Comparison of ENCODE assay signal across 1 cellular context in the genomic region with DNA sequence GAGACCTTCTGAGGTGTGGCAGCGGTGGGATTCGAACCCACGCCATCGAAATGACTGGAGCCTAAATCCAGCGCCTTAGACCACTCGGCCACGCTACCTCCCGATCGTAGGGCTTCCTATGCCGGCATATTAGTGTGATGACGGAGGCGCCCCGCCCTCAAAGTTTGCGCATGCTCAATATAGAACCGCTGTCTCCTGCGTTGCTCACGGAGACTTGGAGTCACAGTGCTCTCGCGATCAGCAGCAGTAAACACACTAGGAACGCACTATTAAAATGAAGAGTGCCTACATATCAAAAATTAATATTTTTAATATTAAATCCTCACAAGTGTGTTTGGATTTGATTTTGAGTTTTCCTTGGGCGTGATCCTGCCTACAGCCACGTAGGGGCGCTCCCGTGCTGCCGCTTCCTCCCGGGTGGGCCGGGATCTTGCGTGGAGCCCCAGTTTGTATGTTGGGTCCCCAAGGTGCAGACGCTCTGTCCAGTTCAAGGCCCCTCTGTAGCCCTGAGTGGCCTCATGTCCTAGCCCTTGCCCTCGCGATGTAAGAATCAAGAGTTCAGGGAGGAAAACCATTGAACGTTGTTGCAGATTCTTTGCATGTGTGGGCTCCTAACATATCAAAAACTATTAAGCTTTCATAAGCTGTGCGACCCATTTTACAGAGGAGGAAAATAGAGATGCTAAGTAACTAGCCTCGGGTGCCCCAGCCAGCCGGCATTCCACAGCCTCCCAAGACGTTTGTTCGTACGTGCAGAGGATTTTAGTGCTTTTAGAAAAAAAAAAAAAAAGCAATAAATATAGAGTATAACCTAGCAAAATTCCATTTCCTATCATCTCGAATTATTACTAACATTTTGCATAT.
TF ChIP-seq lines count a peak whose summit lies in the region.

No MANE protein-coding gene starts in this region.

TF ChIP-seq in HEK293, 187 proteins besides CTCF, POLR2A, EP300 and RAD21 (continued from another document and continues in another):
- TF ChIP-seq ZNF664 (tag by site-specific recombination; IDR thresholded peaks at IDR 0.05) (0 out of 2 replicates have a peak, but pooled peaks have one; percentile 44), ZNF521 (tag by site-specific recombination; IDR thresholded peaks at IDR 0.05) (no peak), ZNF548 (tag by site-specific recombination; IDR thresholded peaks at IDR 0.05) (no peak), ZNF776 (tag by site-specific recombination; IDR thresholded peaks at IDR 0.05; ENCODE audit: borderline replicate concordance) (no peak), KLF16 (tag by site-specific recombination; IDR thresholded peaks at IDR 0.05) (peak; percentile 98), SP2 (tag by site-specific recombination; IDR thresholded peaks at IDR 0.05) (peak; percentile 27), ZSCAN30 (tag by site-specific recombination; IDR thresholded peaks at IDR 0.05) (peak; percentile 81), KLF10 (tag by site-specific recombination; IDR thresholded peaks at IDR 0.05) (peak; percentile 80), ZNF19 (tag by site-specific recombination; IDR thresholded peaks at IDR 0.05; ENCODE audit: low read depth) (no peak), ZNF335 (tag by site-specific recombination; conservative IDR thresholded peaks at IDR 0.05) (peak; percentile 87), KLF1 (tag by site-specific recombination; IDR thresholded peaks at IDR 0.05) (peak; percentile 92), ZNF433 (tag by site-specific recombination; IDR thresholded peaks at IDR 0.05; ENCODE audit: low read depth) (0 out of 2 replicates have a peak, but pooled peaks have one; percentile 3), ZNF214 (tag by site-specific recombination; IDR thresholded peaks at IDR 0.05; ENCODE audit: borderline replicate concordance) (no peak), ZSCAN16 (tag by site-specific recombination; IDR thresholded peaks at IDR 0.05) (no peak), ZNF610 (tag by site-specific recombination; IDR thresholded peaks at IDR 0.05; ENCODE audit: borderline replicate concordance) (0 out of 2 replicates have a peak, but pooled peaks have one; percentile 39), ZXDB (tag by site-specific recombination; IDR thresholded peaks at IDR 0.05) (peak; percentile 45; the same call in 1 of the 2 replicates), YY2 (tag by site-specific recombination; IDR thresholded peaks at IDR 0.05) (0 out of 2 replicates have a peak, but pooled peaks have one; percentile 29), ZNF248 (tag by site-specific recombination; IDR thresholded peaks at IDR 0.05) (no peak), KLF7 (tag by site-specific recombination; IDR thresholded peaks at IDR 0.05; ENCODE audit: borderline replicate concordance) (peak; percentile 97)
- TF ChIP-seq, protein P1, sequence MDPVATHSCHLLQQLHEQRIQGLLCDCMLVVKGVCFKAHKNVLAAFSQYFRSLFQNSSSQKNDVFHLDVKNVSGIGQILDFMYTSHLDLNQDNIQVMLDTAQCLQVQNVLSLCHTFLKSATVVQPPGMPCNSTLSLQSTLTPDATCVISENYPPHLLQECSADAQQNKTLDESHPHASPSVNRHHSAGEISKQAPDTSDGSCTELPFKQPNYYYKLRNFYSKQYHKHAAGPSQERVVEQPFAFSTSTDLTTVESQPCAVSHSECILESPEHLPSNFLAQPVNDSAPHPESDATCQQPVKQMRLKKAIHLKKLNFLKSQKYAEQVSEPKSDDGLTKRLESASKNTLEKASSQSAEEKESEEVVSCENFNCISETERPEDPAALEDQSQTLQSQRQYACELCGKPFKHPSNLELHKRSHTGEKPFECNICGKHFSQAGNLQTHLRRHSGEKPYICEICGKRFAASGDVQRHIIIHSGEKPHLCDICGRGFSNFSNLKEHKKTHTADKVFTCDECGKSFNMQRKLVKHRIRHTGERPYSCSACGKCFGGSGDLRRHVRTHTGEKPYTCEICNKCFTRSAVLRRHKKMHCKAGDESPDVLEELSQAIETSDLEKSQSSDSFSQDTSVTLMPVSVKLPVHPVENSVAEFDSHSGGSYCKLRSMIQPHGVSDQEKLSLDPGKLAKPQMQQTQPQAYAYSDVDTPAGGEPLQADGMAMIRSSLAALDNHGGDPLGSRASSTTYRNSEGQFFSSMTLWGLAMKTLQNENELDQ (tag by site-specific recombination; IDR thresholded peaks at IDR 0.05; ENCODE audit: low read depth) = no peak
- TF ChIP-seq, protein P2, sequence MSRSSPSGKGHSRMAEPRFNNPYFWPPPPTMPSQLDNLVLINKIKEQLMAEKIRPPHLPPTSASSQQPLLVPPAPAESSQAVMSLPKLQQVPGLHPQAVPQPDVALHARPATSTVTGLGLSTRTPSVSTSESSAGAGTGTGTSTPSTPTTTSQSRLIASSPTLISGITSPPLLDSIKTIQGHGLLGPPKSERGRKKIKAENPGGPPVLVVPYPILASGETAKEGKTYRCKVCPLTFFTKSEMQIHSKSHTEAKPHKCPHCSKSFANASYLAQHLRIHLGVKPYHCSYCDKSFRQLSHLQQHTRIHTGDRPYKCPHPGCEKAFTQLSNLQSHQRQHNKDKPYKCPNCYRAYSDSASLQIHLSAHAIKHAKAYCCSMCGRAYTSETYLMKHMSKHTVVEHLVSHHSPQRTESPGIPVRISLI (tag by site-specific recombination; IDR thresholded peaks at IDR 0.05) = no peak
- TF ChIP-seq, protein P3, sequence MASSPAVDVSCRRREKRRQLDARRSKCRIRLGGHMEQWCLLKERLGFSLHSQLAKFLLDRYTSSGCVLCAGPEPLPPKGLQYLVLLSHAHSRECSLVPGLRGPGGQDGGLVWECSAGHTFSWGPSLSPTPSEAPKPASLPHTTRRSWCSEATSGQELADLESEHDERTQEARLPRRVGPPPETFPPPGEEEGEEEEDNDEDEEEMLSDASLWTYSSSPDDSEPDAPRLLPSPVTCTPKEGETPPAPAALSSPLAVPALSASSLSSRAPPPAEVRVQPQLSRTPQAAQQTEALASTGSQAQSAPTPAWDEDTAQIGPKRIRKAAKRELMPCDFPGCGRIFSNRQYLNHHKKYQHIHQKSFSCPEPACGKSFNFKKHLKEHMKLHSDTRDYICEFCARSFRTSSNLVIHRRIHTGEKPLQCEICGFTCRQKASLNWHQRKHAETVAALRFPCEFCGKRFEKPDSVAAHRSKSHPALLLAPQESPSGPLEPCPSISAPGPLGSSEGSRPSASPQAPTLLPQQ (tag by site-specific recombination; IDR thresholded peaks at IDR 0.05) = peak; percentile 66; the same call in 1 of the 2 replicates
- TF ChIP-seq, protein P4, sequence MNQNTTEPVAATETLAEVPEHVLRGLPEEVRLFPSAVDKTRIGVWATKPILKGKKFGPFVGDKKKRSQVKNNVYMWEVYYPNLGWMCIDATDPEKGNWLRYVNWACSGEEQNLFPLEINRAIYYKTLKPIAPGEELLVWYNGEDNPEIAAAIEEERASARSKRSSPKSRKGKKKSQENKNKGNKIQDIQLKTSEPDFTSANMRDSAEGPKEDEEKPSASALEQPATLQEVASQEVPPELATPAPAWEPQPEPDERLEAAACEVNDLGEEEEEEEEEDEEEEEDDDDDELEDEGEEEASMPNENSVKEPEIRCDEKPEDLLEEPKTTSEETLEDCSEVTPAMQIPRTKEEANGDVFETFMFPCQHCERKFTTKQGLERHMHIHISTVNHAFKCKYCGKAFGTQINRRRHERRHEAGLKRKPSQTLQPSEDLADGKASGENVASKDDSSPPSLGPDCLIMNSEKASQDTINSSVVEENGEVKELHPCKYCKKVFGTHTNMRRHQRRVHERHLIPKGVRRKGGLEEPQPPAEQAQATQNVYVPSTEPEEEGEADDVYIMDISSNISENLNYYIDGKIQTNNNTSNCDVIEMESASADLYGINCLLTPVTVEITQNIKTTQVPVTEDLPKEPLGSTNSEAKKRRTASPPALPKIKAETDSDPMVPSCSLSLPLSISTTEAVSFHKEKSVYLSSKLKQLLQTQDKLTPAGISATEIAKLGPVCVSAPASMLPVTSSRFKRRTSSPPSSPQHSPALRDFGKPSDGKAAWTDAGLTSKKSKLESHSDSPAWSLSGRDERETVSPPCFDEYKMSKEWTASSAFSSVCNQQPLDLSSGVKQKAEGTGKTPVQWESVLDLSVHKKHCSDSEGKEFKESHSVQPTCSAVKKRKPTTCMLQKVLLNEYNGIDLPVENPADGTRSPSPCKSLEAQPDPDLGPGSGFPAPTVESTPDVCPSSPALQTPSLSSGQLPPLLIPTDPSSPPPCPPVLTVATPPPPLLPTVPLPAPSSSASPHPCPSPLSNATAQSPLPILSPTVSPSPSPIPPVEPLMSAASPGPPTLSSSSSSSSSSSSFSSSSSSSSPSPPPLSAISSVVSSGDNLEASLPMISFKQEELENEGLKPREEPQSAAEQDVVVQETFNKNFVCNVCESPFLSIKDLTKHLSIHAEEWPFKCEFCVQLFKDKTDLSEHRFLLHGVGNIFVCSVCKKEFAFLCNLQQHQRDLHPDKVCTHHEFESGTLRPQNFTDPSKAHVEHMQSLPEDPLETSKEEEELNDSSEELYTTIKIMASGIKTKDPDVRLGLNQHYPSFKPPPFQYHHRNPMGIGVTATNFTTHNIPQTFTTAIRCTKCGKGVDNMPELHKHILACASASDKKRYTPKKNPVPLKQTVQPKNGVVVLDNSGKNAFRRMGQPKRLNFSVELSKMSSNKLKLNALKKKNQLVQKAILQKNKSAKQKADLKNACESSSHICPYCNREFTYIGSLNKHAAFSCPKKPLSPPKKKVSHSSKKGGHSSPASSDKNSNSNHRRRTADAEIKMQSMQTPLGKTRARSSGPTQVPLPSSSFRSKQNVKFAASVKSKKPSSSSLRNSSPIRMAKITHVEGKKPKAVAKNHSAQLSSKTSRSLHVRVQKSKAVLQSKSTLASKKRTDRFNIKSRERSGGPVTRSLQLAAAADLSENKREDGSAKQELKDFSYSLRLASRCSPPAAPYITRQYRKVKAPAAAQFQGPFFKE (tag by site-specific recombination; IDR thresholded peaks at IDR 0.05; ENCODE audit: borderline replicate concordance) = peak; percentile 50; the same call in 1 of the 2 replicates
- TF ChIP-seq, protein P5, sequence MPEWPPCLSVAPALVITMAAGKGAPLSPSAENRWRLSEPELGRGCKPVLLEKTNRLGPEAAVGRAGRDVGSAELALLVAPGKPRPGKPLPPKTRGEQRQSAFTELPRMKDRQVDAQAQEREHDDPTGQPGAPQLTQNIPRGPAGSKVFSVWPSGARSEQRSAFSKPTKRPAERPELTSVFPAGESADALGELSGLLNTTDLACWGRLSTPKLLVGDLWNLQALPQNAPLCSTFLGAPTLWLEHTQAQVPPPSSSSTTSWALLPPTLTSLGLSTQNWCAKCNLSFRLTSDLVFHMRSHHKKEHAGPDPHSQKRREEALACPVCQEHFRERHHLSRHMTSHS (tag by site-specific recombination; IDR thresholded peaks at IDR 0.05) = no peak
- TF ChIP-seq, protein P6, sequence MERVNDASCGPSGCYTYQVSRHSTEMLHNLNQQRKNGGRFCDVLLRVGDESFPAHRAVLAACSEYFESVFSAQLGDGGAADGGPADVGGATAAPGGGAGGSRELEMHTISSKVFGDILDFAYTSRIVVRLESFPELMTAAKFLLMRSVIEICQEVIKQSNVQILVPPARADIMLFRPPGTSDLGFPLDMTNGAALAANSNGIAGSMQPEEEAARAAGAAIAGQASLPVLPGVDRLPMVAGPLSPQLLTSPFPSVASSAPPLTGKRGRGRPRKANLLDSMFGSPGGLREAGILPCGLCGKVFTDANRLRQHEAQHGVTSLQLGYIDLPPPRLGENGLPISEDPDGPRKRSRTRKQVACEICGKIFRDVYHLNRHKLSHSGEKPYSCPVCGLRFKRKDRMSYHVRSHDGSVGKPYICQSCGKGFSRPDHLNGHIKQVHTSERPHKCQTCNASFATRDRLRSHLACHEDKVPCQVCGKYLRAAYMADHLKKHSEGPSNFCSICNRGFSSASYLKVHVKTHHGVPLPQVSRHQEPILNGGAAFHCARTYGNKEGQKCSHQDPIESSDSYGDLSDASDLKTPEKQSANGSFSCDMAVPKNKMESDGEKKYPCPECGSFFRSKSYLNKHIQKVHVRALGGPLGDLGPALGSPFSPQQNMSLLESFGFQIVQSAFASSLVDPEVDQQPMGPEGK (tag by site-specific recombination; IDR thresholded peaks at IDR 0.05) = 0 out of 2 replicates have a peak, but pooled peaks have one; percentile 49
- TF ChIP-seq, protein P7, sequence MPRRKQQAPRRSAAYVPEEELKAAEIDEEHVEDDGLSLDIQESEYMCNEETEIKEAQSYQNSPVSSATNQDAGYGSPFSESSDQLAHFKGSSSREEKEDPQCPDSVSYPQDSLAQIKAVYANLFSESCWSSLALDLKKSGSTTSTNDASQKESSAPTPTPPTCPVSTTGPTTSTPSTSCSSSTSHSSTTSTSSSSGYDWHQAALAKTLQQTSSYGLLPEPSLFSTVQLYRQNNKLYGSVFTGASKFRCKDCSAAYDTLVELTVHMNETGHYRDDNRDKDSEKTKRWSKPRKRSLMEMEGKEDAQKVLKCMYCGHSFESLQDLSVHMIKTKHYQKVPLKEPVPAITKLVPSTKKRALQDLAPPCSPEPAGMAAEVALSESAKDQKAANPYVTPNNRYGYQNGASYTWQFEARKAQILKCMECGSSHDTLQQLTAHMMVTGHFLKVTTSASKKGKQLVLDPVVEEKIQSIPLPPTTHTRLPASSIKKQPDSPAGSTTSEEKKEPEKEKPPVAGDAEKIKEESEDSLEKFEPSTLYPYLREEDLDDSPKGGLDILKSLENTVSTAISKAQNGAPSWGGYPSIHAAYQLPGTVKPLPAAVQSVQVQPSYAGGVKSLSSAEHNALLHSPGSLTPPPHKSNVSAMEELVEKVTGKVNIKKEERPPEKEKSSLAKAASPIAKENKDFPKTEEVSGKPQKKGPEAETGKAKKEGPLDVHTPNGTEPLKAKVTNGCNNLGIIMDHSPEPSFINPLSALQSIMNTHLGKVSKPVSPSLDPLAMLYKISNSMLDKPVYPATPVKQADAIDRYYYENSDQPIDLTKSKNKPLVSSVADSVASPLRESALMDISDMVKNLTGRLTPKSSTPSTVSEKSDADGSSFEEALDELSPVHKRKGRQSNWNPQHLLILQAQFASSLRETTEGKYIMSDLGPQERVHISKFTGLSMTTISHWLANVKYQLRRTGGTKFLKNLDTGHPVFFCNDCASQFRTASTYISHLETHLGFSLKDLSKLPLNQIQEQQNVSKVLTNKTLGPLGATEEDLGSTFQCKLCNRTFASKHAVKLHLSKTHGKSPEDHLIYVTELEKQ (tag by site-specific recombination; IDR thresholded peaks at IDR 0.05; ENCODE audit: borderline replicate concordance) = peak; percentile 7; the same call in 1 of the 2 replicates
- TF ChIP-seq, protein P8, sequence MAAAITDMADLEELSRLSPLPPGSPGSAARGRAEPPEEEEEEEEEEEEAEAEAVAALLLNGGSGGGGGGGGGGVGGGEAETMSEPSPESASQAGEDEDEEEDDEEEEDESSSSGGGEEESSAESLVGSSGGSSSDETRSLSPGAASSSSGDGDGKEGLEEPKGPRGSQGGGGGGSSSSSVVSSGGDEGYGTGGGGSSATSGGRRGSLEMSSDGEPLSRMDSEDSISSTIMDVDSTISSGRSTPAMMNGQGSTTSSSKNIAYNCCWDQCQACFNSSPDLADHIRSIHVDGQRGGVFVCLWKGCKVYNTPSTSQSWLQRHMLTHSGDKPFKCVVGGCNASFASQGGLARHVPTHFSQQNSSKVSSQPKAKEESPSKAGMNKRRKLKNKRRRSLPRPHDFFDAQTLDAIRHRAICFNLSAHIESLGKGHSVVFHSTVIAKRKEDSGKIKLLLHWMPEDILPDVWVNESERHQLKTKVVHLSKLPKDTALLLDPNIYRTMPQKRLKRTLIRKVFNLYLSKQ (tag by site-specific recombination; IDR thresholded peaks at IDR 0.05; ENCODE audit: borderline replicate concordance) = no peak
